ENCODE assay signal across 19 cellular contexts in genomic region chr19:6267552-6268381, GRCh38. TPM values are rescaled to one million over a fixed set of nuclear protein-coding genes. Genes with fewer than 3 reads are reported as not detected.
DNase-seq lines count a peak whose midpoint lies in the region; ATAC-seq and TF ChIP-seq lines count a peak whose summit lies in the region.
"Had no signal": no experiment of that assay in that cellular context is flagged by ENCODE, and none has a peak within 500 bp of the region (broad histone marks: within the 10 kb centered on the region; RNA-seq: fewer than 3 reads in every experiment).

No MANE protein-coding gene starts in this region.

- H3K4me3 Mint-ChIP-seq in activated T-cell treated with anti-CD3 and anti-CD28 coated beads, Interleukin-2, amount 50 U/mL, for 72 hours: no peak overlapping the region
- no peak overlapping the region for H3K4me3 Mint-ChIP-seq in WTC11
- no peak overlapping the region for H3K4me3 Mint-ChIP-seq in stimulated activated naive B cell treated with anti-CD40 and anti-IgM and Interleukin-4, amounts not matched to agents 10 μg/mL and 1 μg/mL and 100 μg/mL, for 72 hours

- CTCF ChIA-PET in WTC11 (lab: Charles Lee): no interaction called here

- ATAC-seq in activated T-cell treated with anti-CD3 and anti-CD28 coated beads, Interleukin-2, amount 50 U/mL, for 72 hours (replicated peaks in 1 of 2): no peak
- ATAC-seq in WTC11: no peak
- peak; percentile 8 for ATAC-seq in left lobe of liver
- ATAC-seq in stimulated activated naive B cell treated with anti-CD40 and anti-IgM and Interleukin-4, amounts not matched to agents 10 μg/mL and 1 μg/mL and 100 μg/mL, for 72 hours (replicated peaks): no peak
- no peak for ATAC-seq in GM18873 (IDR thresholded peaks at IDR 0.05; ENCODE audit: low FRiP score, unreplicated experiment)
- ATAC-seq: HCT116, heart left ventricle had no signal

- peak overlapping the region; percentile 74 for H3K27ac Mint-ChIP-seq in activated T-cell treated with anti-CD3 and anti-CD28 coated beads, Interleukin-2, amount 50 U/mL, for 72 hours
- peak overlapping the region; percentile 57; the same call in 1 of the 2 replicates for H3K27ac Mint-ChIP-seq in WTC11
- H3K27ac Mint-ChIP-seq in stimulated activated naive B cell treated with anti-CD40 and anti-IgM and Interleukin-4, amounts not matched to agents 10 μg/mL and 1 μg/mL and 100 μg/mL, for 72 hours: peak overlapping the region; percentile 69

- no peaks in the 10 kb centered on the region for H3K27me3 Mint-ChIP-seq in activated T-cell treated with anti-CD3 and anti-CD28 coated beads, Interleukin-2, amount 50 U/mL, for 72 hours (ENCODE audit: low read depth)
- H3K27me3 Mint-ChIP-seq in WTC11 (ENCODE audit: low read depth): no peaks in the 10 kb centered on the region
- H3K27me3 Mint-ChIP-seq in stimulated activated naive B cell treated with anti-CD40 and anti-IgM and Interleukin-4, amounts not matched to agents 10 μg/mL and 1 μg/mL and 100 μg/mL, for 72 hours: no peaks in the 10 kb centered on the region

- peaks cover 3 to 17% of the 10 kb centered on the region in 2 donors for H3K36me3 Mint-ChIP-seq in activated T-cell treated with anti-CD3 and anti-CD28 coated beads, Interleukin-2, amount 50 U/mL, for 72 hours (ENCODE audit: insufficient read depth in 2 of 2)
- peaks cover 46% of the 10 kb centered on the region for H3K36me3 Mint-ChIP-seq in WTC11
- peaks cover 44 to 60% of the 10 kb centered on the region in 2 donors for H3K36me3 Mint-ChIP-seq in stimulated activated naive B cell treated with anti-CD40 and anti-IgM and Interleukin-4, amounts not matched to agents 10 μg/mL and 1 μg/mL and 100 μg/mL, for 72 hours

- H3K9me3 Mint-ChIP-seq in activated T-cell treated with anti-CD3 and anti-CD28 coated beads, Interleukin-2, amount 50 U/mL, for 72 hours: no peaks in the 10 kb centered on the region
- no peaks in the 10 kb centered on the region for H3K9me3 Mint-ChIP-seq in WTC11
- H3K9me3 Mint-ChIP-seq in stimulated activated naive B cell treated with anti-CD40 and anti-IgM and Interleukin-4, amounts not matched to agents 10 μg/mL and 1 μg/mL and 100 μg/mL, for 72 hours: no peaks in the 10 kb centered on the region

- POLR2A ChIA-PET in WTC11 (lab: Charles Lee): no interaction called here

- H3K4me1 Mint-ChIP-seq in activated T-cell treated with anti-CD3 and anti-CD28 coated beads, Interleukin-2, amount 50 U/mL, for 72 hours (ENCODE audit: low read depth): peaks cover 10% of the 10 kb centered on the region
- peaks cover 35% of the 10 kb centered on the region for H3K4me1 Mint-ChIP-seq in WTC11
- H3K4me1 Mint-ChIP-seq in stimulated activated naive B cell treated with anti-CD40 and anti-IgM and Interleukin-4, amounts not matched to agents 10 μg/mL and 1 μg/mL and 100 μg/mL, for 72 hours: peaks cover 14 to 28% of the 10 kb centered on the region in 2 donors

- TF ChIP-seq CTCF in WTC11 (IDR thresholded peaks at IDR 0.05): no peak

- no peak for DNase-seq in activated T-cell treated with anti-CD3 and anti-CD28 coated beads, Interleukin-2, amount 50 U/mL, for 72 hours
- DNase-seq in activated T-cell treated with anti-CD3 and anti-CD28 coated beads, Interleukin-2, amount 50 U/mL, for 48 hours: no peak
- no peak for DNase-seq in WTC11 (ENCODE audit: low spot score)
- DNase-seq in left lobe of liver (ENCODE audit: low spot score): peak; percentile 55
- DNase-seq in stimulated activated naive B cell treated with anti-CD40 and anti-IgM and Interleukin-4, amounts not matched to agents 10 μg/mL and 1 μg/mL and 100 μg/mL, for 72 hours: no peak
- no peak for DNase-seq in GM03348 (ENCODE audit: low spot score)
- DNase-seq in NCI-H1436 treated with DMSO at 0.1 percent for 48 hours (lab: John Stamatoyannopoulos, UW): no peak
- DNase-seq: activated CD8-positive, alpha-beta memory T cell treated with anti-CD3 and anti-CD28 coated beads for 24 hours; activated gamma-delta T cell treated with Interleukin-2 at 50 U/mL for 16 hours; DMS79; heart left ventricle; NCI-H187; NCI-H446; stimulated activated CD4-positive, alpha-beta T cell treated with anti-CD3 and anti-CD28 coated beads, Interleukin-12 subunit alpha, Interleukin-12 subunit beta, amount 100 ng/mL, for 4 hours; stimulated activated naive CD4-positive, alpha-beta T cell treated with Interleukin-2 at 50 U/mL for 16 hours; uterus; WERI-Rb-1 had no signal

TF ChIP-seq in WTC11, 78 proteins besides CTCF, POLR2A, EP300 and RAD21:
- TF ChIP-seq ZNF263 (CRISPR knock-in tag; IDR thresholded peaks at IDR 0.05; ENCODE audit: low read depth): no peak
- TF ChIP-seq ATF1 (CRISPR knock-in tag; IDR thresholded peaks at IDR 0.05): no peak
- TF ChIP-seq CDX4 (CRISPR knock-in tag; IDR thresholded peaks at IDR 0.05; ENCODE audit: borderline replicate concordance): no peak
- no peak for TF ChIP-seq MYBL2 (CRISPR knock-in tag; IDR thresholded peaks at IDR 0.05)
- no peak for TF ChIP-seq ZNF671 (CRISPR knock-in tag; IDR thresholded peaks at IDR 0.05)
- TF ChIP-seq, protein P1, sequence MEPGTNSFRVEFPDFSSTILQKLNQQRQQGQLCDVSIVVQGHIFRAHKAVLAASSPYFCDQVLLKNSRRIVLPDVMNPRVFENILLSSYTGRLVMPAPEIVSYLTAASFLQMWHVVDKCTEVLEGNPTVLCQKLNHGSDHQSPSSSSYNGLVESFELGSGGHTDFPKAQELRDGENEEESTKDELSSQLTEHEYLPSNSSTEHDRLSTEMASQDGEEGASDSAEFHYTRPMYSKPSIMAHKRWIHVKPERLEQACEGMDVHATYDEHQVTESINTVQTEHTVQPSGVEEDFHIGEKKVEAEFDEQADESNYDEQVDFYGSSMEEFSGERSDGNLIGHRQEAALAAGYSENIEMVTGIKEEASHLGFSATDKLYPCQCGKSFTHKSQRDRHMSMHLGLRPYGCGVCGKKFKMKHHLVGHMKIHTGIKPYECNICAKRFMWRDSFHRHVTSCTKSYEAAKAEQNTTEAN (CRISPR knock-in tag; IDR thresholded peaks at IDR 0.05): no peak
- TF ChIP-seq, protein P2, sequence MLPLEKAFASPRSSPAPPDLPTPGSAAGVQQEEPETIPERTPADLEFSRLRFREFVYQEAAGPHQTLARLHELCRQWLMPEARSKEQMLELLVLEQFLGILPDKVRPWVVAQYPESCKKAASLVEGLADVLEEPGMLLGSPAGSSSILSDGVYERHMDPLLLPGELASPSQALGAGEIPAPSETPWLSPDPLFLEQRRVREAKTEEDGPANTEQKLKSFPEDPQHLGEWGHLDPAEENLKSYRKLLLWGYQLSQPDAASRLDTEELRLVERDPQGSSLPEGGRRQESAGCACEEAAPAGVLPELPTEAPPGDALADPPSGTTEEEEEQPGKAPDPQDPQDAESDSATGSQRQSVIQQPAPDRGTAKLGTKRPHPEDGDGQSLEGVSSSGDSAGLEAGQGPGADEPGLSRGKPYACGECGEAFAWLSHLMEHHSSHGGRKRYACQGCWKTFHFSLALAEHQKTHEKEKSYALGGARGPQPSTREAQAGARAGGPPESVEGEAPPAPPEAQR (CRISPR knock-in tag; IDR thresholded peaks at IDR 0.05): no peak
- TF ChIP-seq ZNF425 (CRISPR knock-in tag; conservative IDR thresholded peaks at IDR 0.05): no peak
- TF ChIP-seq ELF4 (CRISPR knock-in tag; IDR thresholded peaks at IDR 0.05; ENCODE audit: low read depth): no peak
- no peak for TF ChIP-seq ZNF396 (CRISPR knock-in tag; IDR thresholded peaks at IDR 0.05; ENCODE audit: borderline replicate concordance)

RNA-seq across cellular contexts. Expression of gene MLLT1, which starts 12.0 kb away (rescaled TPM):
- total RNA-seq in activated T-cell treated with anti-CD3 and anti-CD28 coated beads, Interleukin-2, amount 50 U/mL, for 72 hours: 10 to 100 TPM; 39.9 to 44.5 TPM
- 49.9 to 58.2 TPM (median 50.2 TPM) in 3 replicates for total RNA-seq in WTC11 (2021)
- 21.8 TPM for total RNA-seq in left lobe of liver
